13 cellular contexts compared by ENCODE assay signal in genomic region chr16:75062944-75063444, GRCh38. TPM values are rescaled to one million over a fixed set of nuclear protein-coding genes. Genes with fewer than 3 reads are reported as not detected.
A peak's percentile ranks its signal among the peaks of the same experiment; 100 is the strongest.
DNase-seq lines count a peak whose midpoint lies in the region; ATAC-seq and TF ChIP-seq lines count a peak whose summit lies in the region.
"Had no signal": no experiment of that assay in that cellular context is flagged by ENCODE, and none has a peak within 500 bp of the region (broad histone marks: within the 10 kb centered on the region; RNA-seq: fewer than 3 reads in every experiment).

No MANE protein-coding gene starts in this region.

- ATAC-seq in GM21367 (IDR thresholded peaks at IDR 0.05; ENCODE audit: unreplicated experiment), result no peak
- ATAC-seq: GM12878, left colon had no signal

- TF ChIP-seq CTCF in breast epithelium (IDR thresholded peaks at IDR 0.05) (no peak), MCF 10A (IDR thresholded peaks at IDR 0.05; ENCODE audit: unreplicated experiment) (no peak), adrenal gland (IDR thresholded peaks at IDR 0.05) (no peak), transverse colon (IDR thresholded peaks at IDR 0.05) (no peak)

- H3K9ac ChIP-seq in muscle layer of colon (ENCODE audit: low read length), result no peak overlapping the region

- H3K9me3 ChIP-seq in breast epithelium (no peaks in the 10 kb centered on the region), adrenal gland (replicated peaks in 1 of 3) (no peaks in the 10 kb centered on the region), muscle layer of colon (ENCODE audit: low read length) (no peaks in the 10 kb centered on the region), transverse colon (no peaks in the 10 kb centered on the region)
- H3K9me3 ChIP-seq: vagina had no signal

- H3K4me3 Mint-ChIP-seq in MCF 10A (ENCODE audit: unreplicated experiment), result no peak overlapping the region

- WGBS in adrenal gland, 4 donors, result 86 to 93% (median 92%) methylated on average over 9 of the region's 9 CpGs
- WGBS in transverse colon (ENCODE audit: low coverage in 1 of 2), 2 donors, result 76 to 93% methylated on average over 8 to 9 of the region's 9 CpGs

- in situ Hi-C loops in transverse colon (cut with MboI; ENCODE audit: low pct_ligation_motif_present in 1 of 4, low pct_unique_long_range_greater_than_20kb in 1 of 4, low sequenced_read_pairs in 3 of 4), result no loop called here

- no peaks in the 10 kb centered on the region for H3K9me3 Mint-ChIP-seq in MCF 10A (ENCODE audit: unreplicated experiment)

- intact Hi-C loops in breast epithelium (cut with DNase I; ENCODE audit: low total_unique reads) (no loop called here), MCF 10A (cut with micrococcal nuclease) (no loop called here), adrenal gland (cut with DNase I) (no loop called here), transverse colon (cut with DNase I; ENCODE audit: low total_unique reads) (no loop called here)

- H3K4me1 Mint-ChIP-seq in MCF 10A (ENCODE audit: insufficient read depth, unreplicated experiment), result peaks cover 4% of the 10 kb centered on the region

- H3K27me3 Mint-ChIP-seq in MCF 10A (ENCODE audit: insufficient read depth, unreplicated experiment), result no peaks in the 10 kb centered on the region

- H3K4me3 ChIP-seq in breast epithelium (no peak overlapping the region), adrenal gland (no peak overlapping the region), muscle layer of colon (ENCODE audit: low read depth in 1 of 2, low read length in 2 of 2) (no peak overlapping the region), transverse colon (no peak overlapping the region)
- H3K4me3 ChIP-seq: GM12878, vagina had no signal

- H3K36me3 Mint-ChIP-seq in MCF 10A (ENCODE audit: insufficient read depth, unreplicated experiment), result no peaks in the 10 kb centered on the region

- H3K27ac Mint-ChIP-seq in MCF 10A (ENCODE audit: low read depth, unreplicated experiment), result no peak overlapping the region

- CTCF ChIA-PET in MCF 10A (lab: Yijun Ruan, JAX), result interaction anchor here (1.0 to 1.6 kb wide), 2 partner anchors 48 to 67 kb away, joined by 3 to 5 read pairs; no protein-coding TSS in a partner anchor

- BruUV-seq in MCF 10A (replicated peaks; lab: Mats Ljungman, UMichigan), result no TSS peak

- DNase-seq in breast epithelium (ENCODE audit: low spot score in 2 of 2) (no peak), MCF 10A (ENCODE audit: unreplicated experiment) (no peak), adrenal gland (no peak), transverse colon (no peak), islet precursor cell (no peak), NCI-H526 (lab: John Stamatoyannopoulos, UW) (no peak)
- DNase-seq: DMS79; left colon; stimulated activated CD8-positive, alpha-beta memory T cell treated with anti-CD3 and anti-CD28 coated beads, Interleukin-4, amount 100 ng/mL, for 48 hours had no signal

- TF ChIP-seq POLR2A in breast epithelium (IDR thresholded peaks at IDR 0.05) (no peak), adrenal gland (IDR thresholded peaks at IDR 0.05) (no peak), transverse colon (IDR thresholded peaks at IDR 0.05) (no peak)

- H3K27ac ChIP-seq in breast epithelium, result peak overlapping the region; percentile 4 to 34
- H3K27ac ChIP-seq in adrenal gland, result peak overlapping the region in 3 of 5 donors; percentile 20 to 80 (median 61)
- H3K27ac ChIP-seq in muscle layer of colon (ENCODE audit: low read depth, low read length), result peak overlapping the region; percentile 80
- peak overlapping the region; percentile 68 to 95 (median 90) for H3K27ac ChIP-seq in transverse colon

- H3K36me3 ChIP-seq in breast epithelium (no peaks in the 10 kb centered on the region), adrenal gland (replicated peaks in 1 of 2) (no peaks in the 10 kb centered on the region), muscle layer of colon (ENCODE audit: insufficient read depth, low read length) (no peaks in the 10 kb centered on the region), transverse colon (no peaks in the 10 kb centered on the region)
- H3K36me3 ChIP-seq: vagina had no signal

- H3K4me1 ChIP-seq in breast epithelium (peaks cover 0 to 5% of the 10 kb centered on the region in 2 donors), adrenal gland (replicated peaks in 1 of 2) (peaks cover 10 to 26% of the 10 kb centered on the region in 2 donors), muscle layer of colon (ENCODE audit: insufficient read depth, low read length) (peaks cover 64% of the 10 kb centered on the region), transverse colon (peaks cover 17 to 72% (median 41%) of the 10 kb centered on the region in 4 donors)

- H3K27me3 ChIP-seq in breast epithelium (no peaks in the 10 kb centered on the region), adrenal gland (no peaks in the 10 kb centered on the region), muscle layer of colon (ENCODE audit: control insufficient read depth in 1 of 2, insufficient read depth in 2 of 2, low read length in 2 of 2) (no peaks in the 10 kb centered on the region), transverse colon (no peaks in the 10 kb centered on the region)
- H3K27me3 ChIP-seq: vagina had no signal

- TF ChIP-seq EP300 in transverse colon (IDR thresholded peaks at IDR 0.05; ENCODE audit: low read depth), result no peak

- POLR2A ChIA-PET in MCF 10A (lab: Yijun Ruan, JAX), result no interaction called here

RNA-seq across cellular contexts. Expression of gene LDHD, which starts 53.6 kb away (rescaled TPM):
- 10 to 100 TPM; 10.5 to 17.6 (median 10.7) TPM for total RNA-seq in breast epithelium
- 0.15 and 0.30 TPM in 2 replicates for total RNA-seq in MCF 10A (2022)
- 10 to 100 TPM; 15.9 to 46.0 (median 23.4) TPM for total RNA-seq in adrenal gland
- polyA plus RNA-seq in adrenal gland, result 10 to 100 TPM; 11.8 to 18.9 (median 12.1) TPM
- total RNA-seq in transverse colon, result 100 to 1,000 TPM in 2 of 4 donors, 10 to 100 TPM in 2; 38.4 to 198 (median 104) TPM

Comparison
In these comparisons a context has a peak if more than half of its experiments do, and no peak if none do; other contexts are left out.
1. H3K27ac ChIP-seq: peak in every context shown above with its lines; median percentile 90 in transverse colon; 80 in muscle layer of colon; 61 in adrenal gland; 19 in breast epithelium.